17 cellular contexts compared by ENCODE assay signal in genomic region chr11:134510641-134511040, GRCh38.
DNase-seq lines count a peak whose midpoint lies in the region; ATAC-seq and TF ChIP-seq lines count a peak whose summit lies in the region.
"Had no signal": no experiment of that assay in that cellular context is flagged by ENCODE, and none has a peak within 500 bp of the region (broad histone marks: within the 10 kb centered on the region; RNA-seq: fewer than 3 reads in every experiment).

No MANE protein-coding gene starts in this region.

- H3K4me2 ChIP-seq in neural progenitor cell = no peak overlapping the region
- H3K4me2 ChIP-seq: BLaER1 had no signal

- no peak overlapping the region for H3K4me3 Mint-ChIP-seq in activated naive CD8-positive, alpha-beta T cell treated with anti-CD3 and anti-CD28 coated beads, Interleukin-2, amount 10 ng/mL, durations not matched to agents 7 days and 5 days
- no peak overlapping the region for H3K4me3 Mint-ChIP-seq in activated naive CD8-positive, alpha-beta T cell treated with anti-CD3 and anti-CD28 coated beads for 36 hours
- H3K4me3 Mint-ChIP-seq in endodermal cell = no peak overlapping the region
- no peak overlapping the region for H3K4me3 Mint-ChIP-seq in neural progenitor cell
- H3K4me3 Mint-ChIP-seq: CD8-positive, alpha-beta memory T cell had no signal

- H3K4me3 ChIP-seq in endodermal cell (ENCODE audit: low read length) = no peak overlapping the region
- no peak overlapping the region for H3K4me3 ChIP-seq in neural progenitor cell
- H3K4me3 ChIP-seq in uterus = no peak overlapping the region
- H3K4me3 ChIP-seq in esophagus squamous epithelium = no peak overlapping the region
- H3K4me3 ChIP-seq: BLaER1, GM23248 had no signal

- TF ChIP-seq CTCF in endodermal cell (conservative IDR thresholded peaks at IDR 0.05) (no peak), neural progenitor cell (IDR thresholded peaks at IDR 0.05) (no peak), uterus (IDR thresholded peaks at IDR 0.05) (no peak), esophagus squamous epithelium (IDR thresholded peaks at IDR 0.05) (no peak)

- H2AFZ ChIP-seq in neural progenitor cell (replicated peaks) = no peak overlapping the region
- H2AFZ ChIP-seq: GM23248 had no signal

- no peaks in the 10 kb centered on the region for H3K9me3 Mint-ChIP-seq in activated naive CD8-positive, alpha-beta T cell treated with anti-CD3 and anti-CD28 coated beads, Interleukin-2, amount 10 ng/mL, durations not matched to agents 7 days and 5 days
- no peaks in the 10 kb centered on the region for H3K9me3 Mint-ChIP-seq in activated naive CD8-positive, alpha-beta T cell treated with anti-CD3 and anti-CD28 coated beads for 36 hours
- H3K9me3 Mint-ChIP-seq in endodermal cell (no peaks in the 10 kb centered on the region), neural progenitor cell (no peaks in the 10 kb centered on the region)
- H3K9me3 Mint-ChIP-seq: CD8-positive, alpha-beta memory T cell had no signal

- H3K36me3 ChIP-seq in endodermal cell (ENCODE audit: control insufficient read depth, insufficient read depth, low read length) = no peaks in the 10 kb centered on the region
- no peaks in the 10 kb centered on the region for H3K36me3 ChIP-seq in neural progenitor cell
- H3K36me3 ChIP-seq in uterus = no peaks in the 10 kb centered on the region
- no peaks in the 10 kb centered on the region for H3K36me3 ChIP-seq in esophagus squamous epithelium
- H3K36me3 ChIP-seq: BLaER1 had no signal

- TF ChIP-seq POLR2A in uterus (IDR thresholded peaks at IDR 0.05) (no peak), esophagus squamous epithelium (IDR thresholded peaks at IDR 0.05) (no peak)

- peak; percentile 17 for DNase-seq in activated naive CD8-positive, alpha-beta T cell treated with anti-CD3 and anti-CD28 coated beads, Interleukin-2, amount 10 ng/mL, durations not matched to agents 7 days and 5 days
- DNase-seq in activated naive CD8-positive, alpha-beta T cell treated with anti-CD3 and anti-CD28 coated beads for 36 hours = no peak
- DNase-seq in endodermal cell (peak; percentile 35), neural progenitor cell (ENCODE audit: low spot score) (no peak), uterus (peak; percentile 6 to 7), esophagus squamous epithelium (lab: John Stamatoyannopoulos, UW) (no peak), hippocampal formation (lab: John Stamatoyannopoulos, UW) (no peak)
- DNase-seq: CD8-positive, alpha-beta memory T cell; DMS79 treated with DMSO at 0.1 percent for 48 hours; GM23248; MV-4-11; NCI-H1417; NCI-H187 treated with DMSO at 0.1 percent for 48 hours; NCI-H69; OCI-M1 had no signal

- no peak overlapping the region for H3K9ac ChIP-seq in endodermal cell (ENCODE audit: extremely low read depth, low read length, poor library complexity, severe bottlenecking)
- H3K9ac ChIP-seq in neural progenitor cell = no peak overlapping the region
- H3K9ac ChIP-seq: BLaER1, GM23248 had no signal

- POLR2A ChIA-PET in activated naive CD8-positive, alpha-beta T cell treated with anti-CD3 and anti-CD28 coated beads, Interleukin-2, amount 10 ng/mL, durations not matched to agents 7 days and 5 days (lab: Charles Lee) = no interaction called here

- no peaks in the 10 kb centered on the region for H3K4me1 ChIP-seq in endodermal cell (ENCODE audit: control insufficient read depth, insufficient read depth, low read length)
- no peaks in the 10 kb centered on the region for H3K4me1 ChIP-seq in neural progenitor cell
- H3K4me1 ChIP-seq in uterus = no peaks in the 10 kb centered on the region
- H3K4me1 ChIP-seq in esophagus squamous epithelium = no peaks in the 10 kb centered on the region

- no peaks in the 10 kb centered on the region for H3K79me2 ChIP-seq in neural progenitor cell (ENCODE audit: low read depth)

- H3K27me3 ChIP-seq in endodermal cell (ENCODE audit: control insufficient read depth, insufficient read depth, low read length, poor library complexity, severe bottlenecking) = no peaks in the 10 kb centered on the region
- H3K27me3 ChIP-seq in neural progenitor cell = no peaks in the 10 kb centered on the region
- no peaks in the 10 kb centered on the region for H3K27me3 ChIP-seq in uterus
- H3K27me3 ChIP-seq in esophagus squamous epithelium = peaks cover 0 to 29% (median 0%) of the 10 kb centered on the region in 4 donors
- H3K27me3 ChIP-seq: BLaER1 had no signal

- H3K27ac ChIP-seq in endodermal cell (ENCODE audit: low read depth, low read length) (no peak overlapping the region), neural progenitor cell (no peak overlapping the region), uterus (no peak overlapping the region), esophagus squamous epithelium (no peak overlapping the region)
- H3K27ac ChIP-seq: BLaER1, GM23248 had no signal

- ATAC-seq in activated naive CD8-positive, alpha-beta T cell treated with anti-CD3 and anti-CD28 coated beads, Interleukin-2, amount 10 ng/mL, durations not matched to agents 7 days and 5 days (ENCODE audit: low read depth) = no peak
- no peak for ATAC-seq in GM18498 (IDR thresholded peaks at IDR 0.05; ENCODE audit: unreplicated experiment)

- H3F3A ChIP-seq in neural progenitor cell (ENCODE audit: low read depth) = no peaks in the 10 kb centered on the region

- no peaks in the 10 kb centered on the region for H3K36me3 Mint-ChIP-seq in activated naive CD8-positive, alpha-beta T cell treated with anti-CD3 and anti-CD28 coated beads, Interleukin-2, amount 10 ng/mL, durations not matched to agents 7 days and 5 days
- H3K36me3 Mint-ChIP-seq in activated naive CD8-positive, alpha-beta T cell treated with anti-CD3 and anti-CD28 coated beads for 36 hours = no peaks in the 10 kb centered on the region
- H3K36me3 Mint-ChIP-seq in endodermal cell (ENCODE audit: low read depth) (no peaks in the 10 kb centered on the region), neural progenitor cell (no peaks in the 10 kb centered on the region)
- H3K36me3 Mint-ChIP-seq: CD8-positive, alpha-beta memory T cell had no signal

- H3K9me3 ChIP-seq in endodermal cell (ENCODE audit: control insufficient read depth, low read length) = no peaks in the 10 kb centered on the region
- no peaks in the 10 kb centered on the region for H3K9me3 ChIP-seq in neural progenitor cell (ENCODE audit: low read depth)
- H3K9me3 ChIP-seq in uterus = no peaks in the 10 kb centered on the region
- H3K9me3 ChIP-seq in esophagus squamous epithelium = no peaks in the 10 kb centered on the region
- H3K9me3 ChIP-seq: BLaER1 had no signal

- H4K20me1 ChIP-seq in neural progenitor cell (ENCODE audit: low read depth) = no peaks in the 10 kb centered on the region
- H4K20me1 ChIP-seq: BLaER1 had no signal

- H3K4me1 Mint-ChIP-seq in activated naive CD8-positive, alpha-beta T cell treated with anti-CD3 and anti-CD28 coated beads, Interleukin-2, amount 10 ng/mL, durations not matched to agents 7 days and 5 days = no peaks in the 10 kb centered on the region
- H3K4me1 Mint-ChIP-seq in activated naive CD8-positive, alpha-beta T cell treated with anti-CD3 and anti-CD28 coated beads for 36 hours = no peaks in the 10 kb centered on the region
- no peaks in the 10 kb centered on the region for H3K4me1 Mint-ChIP-seq in endodermal cell
- H3K4me1 Mint-ChIP-seq in neural progenitor cell = peaks cover 12% of the 10 kb centered on the region
- H3K4me1 Mint-ChIP-seq: CD8-positive, alpha-beta memory T cell had no signal

- no peak overlapping the region for H3K27ac Mint-ChIP-seq in activated naive CD8-positive, alpha-beta T cell treated with anti-CD3 and anti-CD28 coated beads, Interleukin-2, amount 10 ng/mL, durations not matched to agents 7 days and 5 days
- no peak overlapping the region for H3K27ac Mint-ChIP-seq in activated naive CD8-positive, alpha-beta T cell treated with anti-CD3 and anti-CD28 coated beads for 36 hours
- H3K27ac Mint-ChIP-seq in endodermal cell = no peak overlapping the region
- H3K27ac Mint-ChIP-seq in neural progenitor cell = peak overlapping the region; percentile 24
- H3K27ac Mint-ChIP-seq: CD8-positive, alpha-beta memory T cell had no signal

- H3K27me3 Mint-ChIP-seq in activated naive CD8-positive, alpha-beta T cell treated with anti-CD3 and anti-CD28 coated beads, Interleukin-2, amount 10 ng/mL, durations not matched to agents 7 days and 5 days = no peaks in the 10 kb centered on the region
- H3K27me3 Mint-ChIP-seq in activated naive CD8-positive, alpha-beta T cell treated with anti-CD3 and anti-CD28 coated beads for 36 hours = peaks cover 3% of the 10 kb centered on the region
- H3K27me3 Mint-ChIP-seq in endodermal cell (ENCODE audit: insufficient read depth) = peaks cover 22% of the 10 kb centered on the region
- H3K27me3 Mint-ChIP-seq in neural progenitor cell (ENCODE audit: insufficient read depth, low read depth) = peaks cover 7% of the 10 kb centered on the region

- WGBS in endodermal cell (ENCODE audit: insufficient coverage in 1 of 2, insufficient read length in 1 of 2), 2 experiments = 67 to 83% methylated on average over 1 to 10 of the region's 10 CpGs
- WGBS in esophagus squamous epithelium, 2 donors = 88 to 100% methylated on average over 1 of the region's 10 CpGs

- intact Hi-C loops in uterus (cut with DNase I; ENCODE audit: low total_unique reads) (no loop called here), esophagus squamous epithelium (cut with DNase I) (no loop called here)

Comparison
In these comparisons a context has a peak if more than half of its experiments do, and no peak if none do; other contexts are left out.
1. DNase-seq: peak in activated naive CD8-positive, alpha-beta T cell treated with anti-CD3 and anti-CD28 coated beads, Interleukin-2, amount 10 ng/mL, durations not matched to agents 7 days and 5 days (single experiment), endodermal cell (single experiment) and uterus (2 of 2); none in activated naive CD8-positive, alpha-beta T cell treated with anti-CD3 and anti-CD28 coated beads for 36 hours (single experiment), neural progenitor cell (single experiment), esophagus squamous epithelium (single experiment) and hippocampal formation (0 of 2).